ENCODE assay signal across 31 cellular contexts in the genomic region with DNA sequence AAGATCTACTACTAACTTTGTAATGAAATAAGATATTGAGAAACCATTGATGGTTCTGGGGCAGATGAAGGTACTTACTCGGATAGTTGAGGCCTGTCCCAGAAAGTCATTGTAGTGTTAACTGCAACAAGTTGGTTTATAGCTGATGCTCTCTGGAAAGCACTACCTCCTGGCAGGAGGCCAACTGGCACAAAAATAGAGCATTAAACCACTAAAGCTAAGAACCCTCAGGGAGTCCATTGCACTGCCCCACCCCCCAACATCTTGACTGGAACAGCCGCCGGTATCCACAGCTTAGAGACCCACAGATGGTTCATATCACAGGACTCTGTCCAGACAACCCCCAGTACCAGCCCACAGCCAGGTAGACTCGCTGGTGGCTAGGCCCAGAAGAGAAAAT.
"Had no signal": no experiment of that assay in that cellular context is flagged by ENCODE, and none has a peak within 500 bp of the region (broad histone marks: within the 10 kb centered on the region; RNA-seq: fewer than 3 reads in every experiment).

No MANE protein-coding gene starts in this region.

- H3K4me1 Mint-ChIP-seq: activated CD4-positive, alpha-beta memory T cell treated with anti-CD3 and anti-CD28 coated beads, Interleukin-2, amount 10 ng/mL, durations not matched to agents 7 days and 5 days; activated CD4-positive, alpha-beta T cell treated with anti-CD3 and anti-CD28 coated beads, Interleukin-2, amount 10 ng/mL, durations not matched to agents 7 days and 5 days; activated T-helper 17 cell treated with anti-CD3 and anti-CD28 coated beads, Interleukin-2, amount 50 U/mL, for 72 hours; immature natural killer cell; mesothelial cell of epicardium; naive thymus-derived CD4-positive, alpha-beta T cell had no signal

- H3K27me3 ChIP-seq: brain microvascular endothelial cell, gastrocnemius medialis, ovary, testis, transverse colon had no signal

- H3K4me3 Mint-ChIP-seq: activated CD4-positive, alpha-beta memory T cell treated with anti-CD3 and anti-CD28 coated beads, Interleukin-2, amount 10 ng/mL, durations not matched to agents 7 days and 5 days; activated CD4-positive, alpha-beta T cell treated with anti-CD3 and anti-CD28 coated beads, Interleukin-2, amount 10 ng/mL, durations not matched to agents 7 days and 5 days; activated T-cell treated with anti-CD3 and anti-CD28 coated beads, Interleukin-2, amount 50 U/mL, for 4 hours; activated T-helper 17 cell treated with anti-CD3 and anti-CD28 coated beads, Interleukin-2, amount 50 U/mL, for 72 hours; effector memory CD8-positive, alpha-beta T cell; immature natural killer cell; mesothelial cell of epicardium; naive thymus-derived CD4-positive, alpha-beta T cell; T-helper 2 cell treated with Interferon-gamma antibody and Interleukin-4, amounts not matched to agents 5 μg/mL and 100 μg/mL, for 36 hours had no signal

- H3K4me1 ChIP-seq: gastrocnemius medialis, prostate gland, testis, transverse colon had no signal

- H3K27ac Mint-ChIP-seq: activated CD4-positive, alpha-beta memory T cell treated with anti-CD3 and anti-CD28 coated beads, Interleukin-2, amount 10 ng/mL, durations not matched to agents 7 days and 5 days; activated CD4-positive, alpha-beta T cell treated with anti-CD3 and anti-CD28 coated beads, Interleukin-2, amount 10 ng/mL, durations not matched to agents 7 days and 5 days; activated T-helper 17 cell treated with anti-CD3 and anti-CD28 coated beads, Interleukin-2, amount 50 U/mL, for 72 hours; effector memory CD8-positive, alpha-beta T cell; immature natural killer cell; mesothelial cell of epicardium; naive thymus-derived CD4-positive, alpha-beta T cell; T-helper 2 cell treated with Interferon-gamma antibody and Interleukin-4, amounts not matched to agents 5 μg/mL and 100 μg/mL, for 36 hours had no signal

- H3K4me3 ChIP-seq: gastrocnemius medialis, ovary, prostate gland, skin epidermis, testis, transverse colon had no signal

- H3K9me3 ChIP-seq: ovary, prostate gland, testis, transverse colon had no signal

- H3K27ac ChIP-seq: brain microvascular endothelial cell, gastrocnemius medialis, ovary, prostate gland, skin epidermis, testis, transverse colon, VCaP had no signal

- DNase-seq: activated CD4-positive, alpha-beta memory T cell treated with anti-CD3 and anti-CD28 coated beads, Interleukin-2, amount 10 ng/mL, durations not matched to agents 7 days and 5 days; activated CD4-positive, alpha-beta T cell treated with anti-CD3 and anti-CD28 coated beads, Interleukin-2, amount 10 ng/mL, durations not matched to agents 7 days and 5 days; activated gamma-delta T cell treated with Interleukin-2 at 50 U/mL for 16 hours; activated naive CD4-positive, alpha-beta T cell treated with anti-CD3 and anti-CD28 coated beads, Interleukin-2, amount 50 U/mL, for 16 hours; activated T-cell treated with anti-CD3 and anti-CD28 coated beads, Interleukin-2, amount 50 U/mL, for 4 hours; amniotic stem cell; brain microvascular endothelial cell; caudate nucleus; cortex of kidney; effector memory CD8-positive, alpha-beta T cell; erythroblast; gastrocnemius medialis; head of caudate nucleus; hypothalamus; immature natural killer cell; kidney; left colon; naive thymus-derived CD4-positive, alpha-beta T cell; ovary; retina; stimulated activated CD4-positive, alpha-beta T cell treated with anti-CD3 and anti-CD28 coated beads, Interleukin-12 subunit alpha, Interleukin-12 subunit beta, amount 100 ng/mL, for 4 hours; stimulated activated CD4-positive, alpha-beta T cell treated with anti-CD3 and anti-CD28 coated beads, Interleukin-4, amount 100 ng/mL, for 1 hour; stimulated activated naive CD8-positive, alpha-beta T cell treated with anti-CD3 and anti-CD28 coated beads, Interleukin-15, Interleukin-2, amounts not matched to agents 100 U/mL and 50 U/mL, for 24 hours; testis; transverse colon had no signal

- H3K36me3 Mint-ChIP-seq: immature natural killer cell; mesothelial cell of epicardium; naive thymus-derived CD4-positive, alpha-beta T cell had no signal

- H3K27me3 Mint-ChIP-seq: activated CD4-positive, alpha-beta memory T cell treated with anti-CD3 and anti-CD28 coated beads, Interleukin-2, amount 10 ng/mL, durations not matched to agents 7 days and 5 days; activated CD4-positive, alpha-beta T cell treated with anti-CD3 and anti-CD28 coated beads, Interleukin-2, amount 10 ng/mL, durations not matched to agents 7 days and 5 days had no signal

- H3K9me3 Mint-ChIP-seq: activated CD4-positive, alpha-beta memory T cell treated with anti-CD3 and anti-CD28 coated beads, Interleukin-2, amount 10 ng/mL, durations not matched to agents 7 days and 5 days; effector memory CD8-positive, alpha-beta T cell; T-helper 2 cell treated with Interferon-gamma antibody and Interleukin-4, amounts not matched to agents 5 μg/mL and 100 μg/mL, for 36 hours had no signal

- H3K36me3 ChIP-seq: brain microvascular endothelial cell, gastrocnemius medialis, ovary, prostate gland, transverse colon had no signal
